1 cellular context compared by ENCODE assay signal in genomic region chr2:187553908-187554703, GRCh38.
TF ChIP-seq lines count a peak whose summit lies in the region.

Gene TFPI, minus strand, starts transcription at chr2:187554435. Its CDS starts 50,667 bp downstream, at chr2:187503768.

TF ChIP-seq in K562, 482 proteins besides CTCF, POLR2A, EP300 and RAD21 (continued from another document and continues in another):
- TF ChIP-seq, protein P1, sequence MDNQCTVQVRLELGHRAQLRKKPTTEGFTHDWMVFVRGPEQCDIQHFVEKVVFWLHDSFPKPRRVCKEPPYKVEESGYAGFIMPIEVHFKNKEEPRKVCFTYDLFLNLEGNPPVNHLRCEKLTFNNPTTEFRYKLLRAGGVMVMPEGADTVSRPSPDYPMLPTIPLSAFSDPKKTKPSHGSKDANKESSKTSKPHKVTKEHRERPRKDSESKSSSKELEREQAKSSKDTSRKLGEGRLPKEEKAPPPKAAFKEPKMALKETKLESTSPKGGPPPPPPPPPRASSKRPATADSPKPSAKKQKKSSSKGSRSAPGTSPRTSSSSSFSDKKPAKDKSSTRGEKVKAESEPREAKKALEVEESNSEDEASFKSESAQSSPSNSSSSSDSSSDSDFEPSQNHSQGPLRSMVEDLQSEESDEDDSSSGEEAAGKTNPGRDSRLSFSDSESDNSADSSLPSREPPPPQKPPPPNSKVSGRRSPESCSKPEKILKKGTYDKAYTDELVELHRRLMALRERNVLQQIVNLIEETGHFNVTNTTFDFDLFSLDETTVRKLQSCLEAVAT (IDR thresholded peaks at IDR 0.05), result peak; percentile 55 to 86
- TF ChIP-seq CHCHD3 (CRISPR knock-in tag; IDR thresholded peaks at IDR 0.05) (no peak), EP400 (IDR thresholded peaks at IDR 0.05) (peak; percentile 33; the same call in 1 of the 2 replicates), BDP1 (IDR thresholded peaks at IDR 0.05; ENCODE audit: insufficient read depth, insufficient read length) (no peak), POLR2AphosphoS5 (IDR thresholded peaks at IDR 0.05; ENCODE audit: control insufficient read depth, insufficient read depth, low read depth, low read length) (peak; percentile 90), SRSF1 (IDR thresholded peaks at IDR 0.05; ENCODE audit: low read depth, low read length) (no peak), HOXB6 (CRISPR knock-in tag; IDR thresholded peaks at IDR 0.05; ENCODE audit: borderline replicate concordance) (no peak), SMARCC2 (IDR thresholded peaks at IDR 0.05; ENCODE audit: low read depth) (peak; percentile 63), ELK3 (CRISPR knock-in tag; IDR thresholded peaks at IDR 0.05) (no peak), TCF15 (CRISPR knock-in tag; IDR thresholded peaks at IDR 0.05) (no peak), KDM4B (IDR thresholded peaks at IDR 0.05; ENCODE audit: borderline replicate concordance in 2 of 2, low read depth in 1 of 2) (no peak), CAMTA2 (CRISPR knock-in tag; conservative IDR thresholded peaks at IDR 0.05) (no peak), PTTG1 (tag; IDR thresholded peaks at IDR 0.05; ENCODE audit: low read depth) (no peak), TEAD4 (IDR thresholded peaks at IDR 0.05; ENCODE audit: low read length) (peak; percentile 47; the same call in 1 of the 2 replicates), TEAD4 (CRISPR knock-in tag; IDR thresholded peaks at IDR 0.05; ENCODE audit: borderline replicate concordance) (no peak), ETV5 (CRISPR knock-in tag; IDR thresholded peaks at IDR 0.05; ENCODE audit: low read depth) (0 out of 2 replicates have a peak, but pooled peaks have one; percentile 57), TSHZ1 (CRISPR knock-in tag; IDR thresholded peaks at IDR 0.05) (no peak), RUNX1 (IDR thresholded peaks at IDR 0.05; ENCODE audit: low read depth) (no peak), BRCA1 (IDR thresholded peaks at IDR 0.05) (no peak), BRCA1 (CRISPR knock-in tag; IDR thresholded peaks at IDR 0.05) (no peak), FOXK2 (conservative IDR thresholded peaks at IDR 0.05 in 1 of 2, IDR thresholded peaks at IDR 0.05 in 1 of 2; ENCODE audit: low read depth in 2 of 2) (peak; percentile 33 to 45; a peak in 1 of 4 replicates), PYGO2 (tag; IDR thresholded peaks at IDR 0.05) (no peak), POLR2G (IDR thresholded peaks at IDR 0.05; ENCODE audit: low read depth, low read length) (peak; percentile 70), MAFF (IDR thresholded peaks at IDR 0.05; ENCODE audit: low read length) (no peak), ZNF445 (CRISPR knock-in tag; IDR thresholded peaks at IDR 0.05; ENCODE audit: low read depth) (no peak), DPF2 (IDR thresholded peaks at IDR 0.05) (peak; percentile 68), TBP (optimal IDR thresholded peaks at IDR 0.05; ENCODE audit: low read depth, low read length) (peak; percentile 87), FOXM1 (IDR thresholded peaks at IDR 0.05; ENCODE audit: low read depth) (peak; percentile 10; the same call in 1 of the 2 replicates), FOXM1 (CRISPR knock-in tag; IDR thresholded peaks at IDR 0.05; ENCODE audit: low read depth) (no peak), GTF2B (IDR thresholded peaks at IDR 0.05; ENCODE audit: extremely low read depth, insufficient read length) (peak; percentile 85)
- TF ChIP-seq, protein P2, sequence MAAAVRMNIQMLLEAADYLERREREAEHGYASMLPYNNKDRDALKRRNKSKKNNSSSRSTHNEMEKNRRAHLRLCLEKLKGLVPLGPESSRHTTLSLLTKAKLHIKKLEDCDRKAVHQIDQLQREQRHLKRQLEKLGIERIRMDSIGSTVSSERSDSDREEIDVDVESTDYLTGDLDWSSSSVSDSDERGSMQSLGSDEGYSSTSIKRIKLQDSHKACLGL (CRISPR knock-in tag; IDR thresholded peaks at IDR 0.05; ENCODE audit: borderline replicate concordance, poor library complexity, severe bottlenecking), result no peak
- TF ChIP-seq, protein P3, sequence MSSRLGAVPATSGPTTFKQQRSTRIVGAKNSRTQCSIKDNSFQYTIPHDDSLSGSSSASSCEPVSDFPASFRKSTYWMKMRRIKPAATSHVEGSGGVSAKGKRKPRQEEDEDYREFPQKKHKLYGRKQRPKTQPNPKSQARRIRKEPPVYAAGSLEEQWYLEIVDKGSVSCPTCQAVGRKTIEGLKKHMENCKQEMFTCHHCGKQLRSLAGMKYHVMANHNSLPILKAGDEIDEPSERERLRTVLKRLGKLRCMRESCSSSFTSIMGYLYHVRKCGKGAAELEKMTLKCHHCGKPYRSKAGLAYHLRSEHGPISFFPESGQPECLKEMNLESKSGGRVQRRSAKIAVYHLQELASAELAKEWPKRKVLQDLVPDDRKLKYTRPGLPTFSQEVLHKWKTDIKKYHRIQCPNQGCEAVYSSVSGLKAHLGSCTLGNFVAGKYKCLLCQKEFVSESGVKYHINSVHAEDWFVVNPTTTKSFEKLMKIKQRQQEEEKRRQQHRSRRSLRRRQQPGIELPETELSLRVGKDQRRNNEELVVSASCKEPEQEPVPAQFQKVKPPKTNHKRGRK (tag; IDR thresholded peaks at IDR 0.05), result peak; percentile 81
- TF ChIP-seq, protein P4, sequence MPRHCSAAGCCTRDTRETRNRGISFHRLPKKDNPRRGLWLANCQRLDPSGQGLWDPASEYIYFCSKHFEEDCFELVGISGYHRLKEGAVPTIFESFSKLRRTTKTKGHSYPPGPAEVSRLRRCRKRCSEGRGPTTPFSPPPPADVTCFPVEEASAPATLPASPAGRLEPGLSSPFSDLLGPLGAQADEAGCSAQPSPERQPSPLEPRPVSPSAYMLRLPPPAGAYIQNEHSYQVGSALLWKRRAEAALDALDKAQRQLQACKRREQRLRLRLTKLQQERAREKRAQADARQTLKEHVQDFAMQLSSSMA (CRISPR knock-in tag; IDR thresholded peaks at IDR 0.05), result no peak
- TF ChIP-seq, protein P5, sequence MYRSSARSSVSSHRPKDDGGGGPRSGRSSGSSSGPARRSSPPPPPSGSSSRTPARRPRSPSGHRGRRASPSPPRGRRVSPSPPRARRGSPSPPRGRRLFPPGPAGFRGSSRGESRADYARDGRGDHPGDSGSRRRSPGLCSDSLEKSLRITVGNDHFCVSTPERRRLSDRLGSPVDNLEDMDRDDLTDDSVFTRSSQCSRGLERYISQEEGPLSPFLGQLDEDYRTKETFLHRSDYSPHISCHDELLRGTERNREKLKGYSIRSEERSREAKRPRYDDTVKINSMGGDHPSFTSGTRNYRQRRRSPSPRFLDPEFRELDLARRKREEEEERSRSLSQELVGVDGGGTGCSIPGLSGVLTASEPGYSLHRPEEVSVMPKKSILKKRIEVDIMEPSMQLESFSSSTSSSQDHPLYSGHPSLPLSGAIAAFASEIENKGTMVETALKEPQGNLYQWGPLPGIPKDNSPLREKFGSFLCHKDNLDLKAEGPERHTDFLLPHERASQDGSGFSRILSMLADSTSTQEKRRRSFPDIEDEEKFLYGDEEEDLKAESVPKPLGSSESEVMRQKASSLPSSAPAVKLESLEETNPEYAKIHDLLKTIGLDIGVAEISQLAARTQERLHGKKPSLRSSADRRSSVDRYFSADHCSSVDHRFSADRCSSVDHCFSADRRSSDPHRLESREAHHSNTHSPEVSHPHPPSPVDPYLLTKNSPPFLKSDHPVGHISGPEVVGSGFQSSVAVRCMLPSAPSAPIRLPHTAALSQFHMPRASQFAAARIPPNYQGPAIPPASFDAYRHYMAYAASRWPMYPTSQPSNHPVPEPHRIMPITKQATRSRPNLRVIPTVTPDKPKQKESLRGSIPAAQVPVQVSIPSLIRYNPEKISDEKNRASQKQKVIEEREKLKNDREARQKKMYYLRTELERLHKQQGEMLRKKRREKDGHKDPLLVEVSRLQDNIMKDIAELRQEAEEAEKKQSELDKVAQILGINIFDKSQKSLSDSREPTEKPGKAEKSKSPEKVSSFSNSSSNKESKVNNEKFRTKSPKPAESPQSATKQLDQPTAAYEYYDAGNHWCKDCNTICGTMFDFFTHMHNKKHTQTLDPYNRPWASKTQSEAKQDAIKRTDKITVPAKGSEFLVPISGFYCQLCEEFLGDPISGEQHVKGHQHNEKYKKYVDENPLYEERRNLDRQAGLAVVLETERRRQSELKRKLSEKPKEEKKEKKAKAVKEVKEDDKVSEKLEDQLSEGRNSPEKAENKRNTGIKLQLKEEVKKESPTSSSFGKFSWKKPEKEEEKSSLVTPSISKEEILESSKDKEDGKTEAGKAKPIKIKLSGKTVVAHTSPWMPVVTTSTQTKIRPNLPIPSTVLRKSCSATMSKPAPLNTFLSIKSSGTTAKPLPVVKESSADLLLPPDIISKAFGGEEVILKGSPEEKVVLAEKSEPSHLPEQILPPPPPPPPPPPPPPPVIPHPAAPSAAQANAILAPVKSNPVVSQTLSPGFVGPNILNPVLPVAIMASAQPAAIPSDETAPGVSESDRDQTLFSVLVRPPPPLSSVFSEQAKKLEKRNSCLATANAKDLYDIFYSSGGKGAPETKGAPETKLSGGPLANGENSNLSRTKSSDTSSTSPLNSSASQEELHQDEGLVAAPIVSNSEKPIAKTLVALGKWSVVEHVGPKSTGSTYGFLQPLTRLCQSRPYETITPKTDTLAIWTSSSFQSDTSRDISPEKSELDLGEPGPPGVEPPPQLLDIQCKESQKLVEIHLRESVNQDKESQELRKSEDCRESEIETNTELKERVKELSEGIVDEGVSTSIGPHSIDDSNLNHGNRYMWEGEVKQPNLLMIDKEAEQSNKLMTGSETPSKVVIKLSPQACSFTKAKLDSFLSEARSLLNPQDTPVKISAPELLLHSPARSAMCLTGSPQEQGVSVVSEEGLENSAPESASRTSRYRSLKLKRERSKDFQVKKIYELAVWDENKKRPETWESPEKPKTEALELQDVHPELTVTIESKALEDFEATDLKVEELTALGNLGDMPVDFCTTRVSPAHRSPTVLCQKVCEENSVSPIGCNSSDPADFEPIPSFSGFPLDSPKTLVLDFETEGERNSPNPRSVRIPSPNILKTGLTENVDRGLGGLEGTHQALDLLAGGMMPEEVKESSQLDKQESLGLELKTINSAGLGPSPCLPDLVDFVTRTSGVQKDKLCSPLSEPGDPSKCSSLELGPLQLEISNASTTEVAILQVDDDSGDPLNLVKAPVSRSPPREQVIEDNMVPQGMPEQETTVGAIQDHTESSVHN (IDR thresholded peaks at IDR 0.05; ENCODE audit: borderline replicate concordance in 1 of 2, low read depth in 1 of 2), result 0 out of 4 replicates have a peak, but pooled peaks of 1 of the 2 experiments have one; percentile 11
- TF ChIP-seq, protein P6, sequence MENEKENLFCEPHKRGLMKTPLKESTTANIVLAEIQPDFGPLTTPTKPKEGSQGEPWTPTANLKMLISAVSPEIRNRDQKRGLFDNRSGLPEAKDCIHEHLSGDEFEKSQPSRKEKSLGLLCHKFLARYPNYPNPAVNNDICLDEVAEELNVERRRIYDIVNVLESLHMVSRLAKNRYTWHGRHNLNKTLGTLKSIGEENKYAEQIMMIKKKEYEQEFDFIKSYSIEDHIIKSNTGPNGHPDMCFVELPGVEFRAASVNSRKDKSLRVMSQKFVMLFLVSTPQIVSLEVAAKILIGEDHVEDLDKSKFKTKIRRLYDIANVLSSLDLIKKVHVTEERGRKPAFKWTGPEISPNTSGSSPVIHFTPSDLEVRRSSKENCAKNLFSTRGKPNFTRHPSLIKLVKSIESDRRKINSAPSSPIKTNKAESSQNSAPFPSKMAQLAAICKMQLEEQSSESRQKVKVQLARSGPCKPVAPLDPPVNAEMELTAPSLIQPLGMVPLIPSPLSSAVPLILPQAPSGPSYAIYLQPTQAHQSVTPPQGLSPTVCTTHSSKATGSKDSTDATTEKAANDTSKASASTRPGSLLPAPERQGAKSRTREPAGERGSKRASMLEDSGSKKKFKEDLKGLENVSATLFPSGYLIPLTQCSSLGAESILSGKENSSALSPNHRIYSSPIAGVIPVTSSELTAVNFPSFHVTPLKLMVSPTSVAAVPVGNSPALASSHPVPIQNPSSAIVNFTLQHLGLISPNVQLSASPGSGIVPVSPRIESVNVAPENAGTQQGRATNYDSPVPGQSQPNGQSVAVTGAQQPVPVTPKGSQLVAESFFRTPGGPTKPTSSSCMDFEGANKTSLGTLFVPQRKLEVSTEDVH (IDR thresholded peaks at IDR 0.05; ENCODE audit: low read depth, partially characterized antibody), result peak; percentile 61
